Comparison of ENCODE assay signal across 12 cellular contexts in genomic region chr2:37459095-37459981, GRCh38.
DNase-seq lines count a peak whose midpoint lies in the region; ATAC-seq, FAIRE-seq and TF ChIP-seq lines count a peak whose summit lies in the region.
"Had no signal": no experiment of that assay in that cellular context is flagged by ENCODE, and none has a peak within 500 bp of the region (broad histone marks: within the 10 kb centered on the region; RNA-seq: fewer than 3 reads in every experiment).

No MANE protein-coding gene starts in this region.

- peaks cover 33% of the 10 kb centered on the region for H3K4me1 Mint-ChIP-seq in activated T-cell treated with anti-CD3 and anti-CD28 coated beads, Interleukin-2, amount 50 U/mL, for 72 hours (ENCODE audit: low read depth)

- peak overlapping the region; percentile 91 for H3K27ac Mint-ChIP-seq in activated T-cell treated with anti-CD3 and anti-CD28 coated beads, Interleukin-2, amount 50 U/mL, for 72 hours

- H3K27me3 Mint-ChIP-seq in activated T-cell treated with anti-CD3 and anti-CD28 coated beads, Interleukin-2, amount 50 U/mL, for 72 hours (ENCODE audit: low read depth), result no peaks in the 10 kb centered on the region

- in situ Hi-C loops in astrocyte of the cerebellum (cut with HindIII; ENCODE audit: low sequenced_read_pairs), result no loop called here

- no peak for TF ChIP-seq EP300 in tibial nerve (IDR thresholded peaks at IDR 0.05)

- H2AFZ ChIP-seq in keratinocyte (ENCODE audit: control insufficient read depth, low read length), result no peak overlapping the region

- H3K4me1 ChIP-seq in keratinocyte (ENCODE audit: control insufficient read depth, extremely low read depth, insufficient read depth, low read length) (peaks cover 32% of the 10 kb centered on the region), tibial nerve (peaks cover 2 to 50% (median 20%) of the 10 kb centered on the region in 4 donors)

- TF ChIP-seq CTCF in astrocyte of the cerebellum (IDR thresholded peaks at IDR 0.05; ENCODE audit: low read depth, low read length, missing control alignments) (no peak), keratinocyte (optimal IDR thresholded peaks at IDR 0.05 in 1 of 3, IDR thresholded peaks at IDR 0.05 in 1 of 3, conservative IDR thresholded peaks at IDR 0.05 in 1 of 3; ENCODE audit: extremely low read depth in 1 of 3, insufficient read depth in 2 of 3, low read length in 3 of 3) (no peak), tibial nerve (IDR thresholded peaks at IDR 0.05) (no peak)

- H3K79me2 ChIP-seq in keratinocyte (ENCODE audit: control insufficient read depth, insufficient read depth, low read length), result no peaks in the 10 kb centered on the region

- no peaks in the 10 kb centered on the region for H3K36me3 Mint-ChIP-seq in activated T-cell treated with anti-CD3 and anti-CD28 coated beads, Interleukin-2, amount 50 U/mL, for 72 hours (ENCODE audit: insufficient read depth in 2 of 2)

- H3K9me1 ChIP-seq in keratinocyte (ENCODE audit: control insufficient read depth, extremely low read depth, insufficient read depth, low read length), result no peaks in the 10 kb centered on the region

- no peak for DNase-seq in activated T-cell treated with anti-CD3 and anti-CD28 coated beads, Interleukin-2, amount 50 U/mL, for 72 hours
- DNase-seq in activated T-cell treated with anti-CD3 and anti-CD28 coated beads for 4 hours (no peak), astrocyte of the cerebellum (ENCODE audit: low read depth) (peak; percentile 48), keratinocyte (ENCODE audit: low read depth, low spot score) (peak; percentile 5), tibial nerve (ENCODE audit: low spot score in 2 of 2) (no peak), NCI-H2196 (lab: John Stamatoyannopoulos, UW; ENCODE audit: unreplicated experiment) (no peak), HuH-7.5 (ENCODE audit: low spot score) (no peak), DMS53 (lab: John Stamatoyannopoulos, UW) (no peak)
- DNase-seq: activated gamma-delta T cell treated with Interleukin-2 at 50 U/mL for 16 hours; Karpas-422; stimulated activated CD4-positive, alpha-beta T cell treated with anti-CD3 and anti-CD28 coated beads, Interleukin-4, amount 100 ng/mL, for 24 hours had no signal

- no peak overlapping the region for H3K4me3 ChIP-seq in astrocyte of the cerebellum (ENCODE audit: low read depth, low read length)
- H3K4me3 ChIP-seq in keratinocyte (ENCODE audit: control insufficient read depth in 2 of 3, extremely low read depth in 1 of 3, insufficient read depth in 2 of 3, low read depth in 1 of 3, low read length in 3 of 3), result no peak overlapping the region
- no peak overlapping the region for H3K4me3 ChIP-seq in tibial nerve

- no peak for FAIRE-seq in keratinocyte (lab: Jason Lieb, UNC)

- dilution Hi-C loops in keratinocyte (cut with MboI; ENCODE audit: extremely low pct_ligation_motif_present, low sequenced_read_pairs), result no loop called here

- H3K27ac ChIP-seq in keratinocyte (ENCODE audit: control insufficient read depth, insufficient read depth, low read length) (no peak overlapping the region), tibial nerve (peak overlapping the region in 3 of 4 donors; percentile 30 to 65 (median 41))

- no peak for TF ChIP-seq POLR2A in tibial nerve (IDR thresholded peaks at IDR 0.05)

- ATAC-seq in activated T-cell treated with anti-CD3 and anti-CD28 coated beads, Interleukin-2, amount 50 U/mL, for 72 hours (replicated peaks in 1 of 2), result peak in 1 of 2 donors; percentile 51

- no peaks in the 10 kb centered on the region for H3K27me3 ChIP-seq in keratinocyte (ENCODE audit: control insufficient read depth, extremely low read depth, insufficient read depth, low read length)
- no peaks in the 10 kb centered on the region for H3K27me3 ChIP-seq in tibial nerve

- H3K36me3 ChIP-seq in keratinocyte (ENCODE audit: control insufficient read depth in 2 of 2, extremely low read depth in 1 of 2, insufficient read depth in 2 of 2, low read length in 2 of 2), result no peaks in the 10 kb centered on the region
- no peaks in the 10 kb centered on the region for H3K36me3 ChIP-seq in tibial nerve

- H3K9me3 ChIP-seq in keratinocyte (ENCODE audit: control insufficient read depth, low read depth, low read length) (no peaks in the 10 kb centered on the region), tibial nerve (no peaks in the 10 kb centered on the region)

- no peak overlapping the region for H3K9ac ChIP-seq in keratinocyte (ENCODE audit: control insufficient read depth, extremely low read depth, insufficient read depth, low read length)

- H3K4me3 Mint-ChIP-seq in activated T-cell treated with anti-CD3 and anti-CD28 coated beads, Interleukin-2, amount 50 U/mL, for 72 hours, result peak overlapping the region in 1 of 2 donors; percentile 37
- H3K4me3 Mint-ChIP-seq: neural crest cell had no signal

- no peak overlapping the region for H3K4me2 ChIP-seq in keratinocyte (ENCODE audit: control insufficient read depth, extremely low read depth, insufficient read depth, low read depth, low read length)

- no peaks in the 10 kb centered on the region for H4K20me1 ChIP-seq in keratinocyte (ENCODE audit: control insufficient read depth, extremely low read depth, insufficient read depth, low read length)

- H3K9me3 Mint-ChIP-seq in activated T-cell treated with anti-CD3 and anti-CD28 coated beads, Interleukin-2, amount 50 U/mL, for 72 hours, result peaks cover 0 to 3% of the 10 kb centered on the region in 2 donors
- H3K9me3 Mint-ChIP-seq: neural crest cell had no signal

- 60 to 71% methylated on average over 3 of the region's 3 CpGs for WGBS in tibial nerve, 2 donors

Comparison
In these comparisons a context has a peak if more than half of its experiments do, and no peak if none do; other contexts are left out.
1. DNase-seq: peak in astrocyte of the cerebellum (single experiment) and keratinocyte (single experiment); none in activated T-cell treated with anti-CD3 and anti-CD28 coated beads, Interleukin-2, amount 50 U/mL, for 72 hours (0 of 2), activated T-cell treated with anti-CD3 and anti-CD28 coated beads for 4 hours (single experiment), tibial nerve (0 of 2), NCI-H2196 (single experiment), HuH-7.5 (single experiment) and DMS53 (single experiment).